ENCODE assay signal across 11 cellular contexts in genomic region chr20:38406476-38406875, GRCh38. TPM values are rescaled to one million over a fixed set of nuclear protein-coding genes. Genes with fewer than 3 reads are reported as not detected.
DNase-seq lines count a peak whose midpoint lies in the region; ATAC-seq and TF ChIP-seq lines count a peak whose summit lies in the region.
"Had no signal": no experiment of that assay in that cellular context is flagged by ENCODE, and none has a peak within 500 bp of the region (broad histone marks: within the 10 kb centered on the region; RNA-seq: fewer than 3 reads in every experiment).

No MANE protein-coding gene starts in this region.

- peak; percentile 28 for DNase-seq in endodermal cell
- peak; percentile 23 for DNase-seq in sciatic nerve (ENCODE audit: low spot score)
- DNase-seq in osteocyte (ENCODE audit: extremely low spot score, unreplicated experiment), result no peak
- no peak for DNase-seq in aorta
- no peak for DNase-seq in NCI-H526 treated with DMSO at 0.1 percent for 48 hours (lab: John Stamatoyannopoulos, UW)
- DNase-seq: ACHN; CD4-positive, CD25-positive, alpha-beta regulatory T cell had no signal

- H3K27me3 ChIP-seq in endodermal cell (ENCODE audit: control insufficient read depth, insufficient read depth, low read length, poor library complexity, severe bottlenecking) (no peaks in the 10 kb centered on the region), aorta (ENCODE audit: control insufficient read depth in 1 of 2, insufficient read depth in 2 of 2, low read length in 1 of 2) (no peaks in the 10 kb centered on the region)
- H3K27me3 ChIP-seq: BLaER1 treated with 17β-estradiol and CSF1 and Interleukin-3, amounts not matched to agents 10 nM and 100 nM had no signal

- no peak overlapping the region for H3K9ac ChIP-seq in endodermal cell (ENCODE audit: extremely low read depth, low read length, poor library complexity, severe bottlenecking)
- H3K9ac ChIP-seq: BLaER1 treated with 17β-estradiol and CSF1 and Interleukin-3, amounts not matched to agents 10 nM and 100 nM had no signal

- no peaks in the 10 kb centered on the region for H3K4me1 ChIP-seq in endodermal cell (ENCODE audit: control insufficient read depth, insufficient read depth, low read length)
- no peaks in the 10 kb centered on the region for H3K4me1 ChIP-seq in aorta (ENCODE audit: control insufficient read depth in 1 of 2, insufficient read depth in 2 of 2, low read length in 2 of 2)

- intact Hi-C loops in sciatic nerve (cut with DNase I), result no loop called here
- intact Hi-C loops in aorta (cut with DNase I), result loop anchor here (5.0 to 10.0 kb wide), 3 partner anchors 62 to 1204 kb away; partner anchors contain the start of gene LBP (in 1 of the 2)

- H3K36me3 ChIP-seq in endodermal cell (ENCODE audit: control insufficient read depth, insufficient read depth, low read length), result peaks cover 10% of the 10 kb centered on the region
- H3K36me3 ChIP-seq in aorta (ENCODE audit: control insufficient read depth in 1 of 2, insufficient read depth in 2 of 2, low read length in 1 of 2), result no peaks in the 10 kb centered on the region

- no peak overlapping the region for H3K27ac Mint-ChIP-seq in endodermal cell
- H3K27ac Mint-ChIP-seq in osteocyte (ENCODE audit: unreplicated experiment), result no peak overlapping the region
- H3K27ac Mint-ChIP-seq: CD4-positive, CD25-positive, alpha-beta regulatory T cell had no signal

- H3K9me3 ChIP-seq in endodermal cell (ENCODE audit: control insufficient read depth, low read length) (peaks cover 27% of the 10 kb centered on the region), aorta (ENCODE audit: control insufficient read depth, low read length) (no peaks in the 10 kb centered on the region)

- H3K9me3 Mint-ChIP-seq in endodermal cell, result peaks cover 42% of the 10 kb centered on the region
- no peaks in the 10 kb centered on the region for H3K9me3 Mint-ChIP-seq in osteocyte (ENCODE audit: unreplicated experiment)

- TF ChIP-seq CTCF in endodermal cell (conservative IDR thresholded peaks at IDR 0.05) (no peak), osteocyte (IDR thresholded peaks at IDR 0.05) (no peak)

- WGBS in endodermal cell (ENCODE audit: insufficient coverage in 1 of 2, insufficient read length in 1 of 2), 2 experiments, result 94 to 96% methylated on average over 5 of the region's 5 CpGs
- WGBS in aorta, 2 donors, result 81 to 82% methylated on average over 5 of the region's 5 CpGs

- H3K4me1 Mint-ChIP-seq in endodermal cell, result no peaks in the 10 kb centered on the region
- H3K4me1 Mint-ChIP-seq in osteocyte (ENCODE audit: unreplicated experiment), result no peaks in the 10 kb centered on the region
- H3K4me1 Mint-ChIP-seq: CD4-positive, CD25-positive, alpha-beta regulatory T cell had no signal

- H3K4me3 Mint-ChIP-seq in endodermal cell, result no peak overlapping the region
- H3K4me3 Mint-ChIP-seq in osteocyte (ENCODE audit: unreplicated experiment), result no peak overlapping the region
- H3K4me3 Mint-ChIP-seq: CD4-positive, CD25-positive, alpha-beta regulatory T cell had no signal

- no peak for ATAC-seq in sciatic nerve
- ATAC-seq in aorta (ENCODE audit: low FRiP score), result no peak
- ATAC-seq: HCT116 had no signal

- H3K27me3 Mint-ChIP-seq in endodermal cell (ENCODE audit: insufficient read depth) (no peaks in the 10 kb centered on the region), osteocyte (ENCODE audit: unreplicated experiment) (no peaks in the 10 kb centered on the region)
- H3K27me3 Mint-ChIP-seq: CD4-positive, CD25-positive, alpha-beta regulatory T cell had no signal

- H3K36me3 Mint-ChIP-seq in endodermal cell (ENCODE audit: low read depth) (peaks cover 29% of the 10 kb centered on the region), osteocyte (ENCODE audit: unreplicated experiment) (no peaks in the 10 kb centered on the region)

- H3K4me3 ChIP-seq in endodermal cell (ENCODE audit: low read length) (no peak overlapping the region), aorta (ENCODE audit: low read length in 2 of 2) (no peak overlapping the region)
- H3K4me3 ChIP-seq: BLaER1 treated with 17β-estradiol and CSF1 and Interleukin-3, amounts not matched to agents 10 nM and 100 nM had no signal

- H3K27ac ChIP-seq in angular gyrus (ENCODE audit: low read depth, low read length) (peak overlapping the region; percentile 24), endodermal cell (ENCODE audit: low read depth, low read length) (no peak overlapping the region), temporal lobe (ENCODE audit: low read depth, low read length) (peak overlapping the region; percentile 28), aorta (ENCODE audit: low read depth in 1 of 2, low read length in 2 of 2) (no peak overlapping the region)
- H3K27ac ChIP-seq: BLaER1 treated with 17β-estradiol and CSF1 and Interleukin-3, amounts not matched to agents 10 nM and 100 nM had no signal

RNA-seq across cellular contexts. Expression of gene SNHG17, which starts 28.7 kb away (rescaled TPM):
- total RNA-seq in endodermal cell, result 10 to 100 TPM; 36.7 to 45.9 TPM
- 76.2 TPM for polyA plus RNA-seq in endodermal cell (2013, experiment 1 of 2)
- polyA plus RNA-seq in endodermal cell (2013, experiment 2 of 2), result 60.8 TPM
- total RNA-seq in sciatic nerve, result 30.8 TPM
- total RNA-seq in temporal lobe, result 5.7 TPM
- total RNA-seq in osteocyte, result 29.6 and 30.9 TPM in 2 replicates
- total RNA-seq in aorta, result 10 to 100 TPM; 30.4 to 46.2 TPM
- 10 to 100 TPM; 17.7 to 32.0 TPM for polyA plus RNA-seq in aorta

Comparison
In these comparisons a context has a peak if more than half of its experiments do, and no peak if none do; other contexts are left out.
1. H3K27ac ChIP-seq: peak in angular gyrus (single experiment) and temporal lobe (single experiment); none in endodermal cell (single experiment) and aorta (0 of 2).
2. DNase-seq: peak in endodermal cell (single experiment) and sciatic nerve (single experiment); none in osteocyte (single experiment), aorta (0 of 2) and NCI-H526 treated with DMSO at 0.1 percent for 48 hours (single experiment).